ENCODE assay signal across 14 cellular contexts in the genomic region with DNA sequence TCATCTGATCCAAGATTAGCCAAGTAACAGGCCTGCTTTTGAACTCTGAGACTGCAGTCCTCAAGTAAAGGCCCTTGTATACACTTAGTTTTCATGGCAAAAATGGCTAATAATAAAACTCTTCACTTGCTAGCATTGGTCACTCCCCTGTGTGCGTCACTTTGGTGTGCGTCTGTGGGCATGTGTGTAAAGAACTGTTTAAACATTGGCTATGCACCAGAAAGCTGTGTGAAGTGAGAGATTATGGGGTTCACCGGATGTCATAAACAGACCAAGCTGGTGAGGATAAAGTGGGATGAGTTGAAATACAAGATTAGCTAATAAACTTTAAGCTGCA.
DNase-seq lines count a peak whose midpoint lies in the region; ATAC-seq and TF ChIP-seq lines count a peak whose summit lies in the region.
"Had no signal": no experiment of that assay in that cellular context is flagged by ENCODE, and none has a peak within 500 bp of the region (broad histone marks: within the 10 kb centered on the region; RNA-seq: fewer than 3 reads in every experiment).

No MANE protein-coding gene starts in this region.

- no peak for TF ChIP-seq POLR2A in heart left ventricle (IDR thresholded peaks at IDR 0.05)
- TF ChIP-seq POLR2A in upper lobe of left lung (IDR thresholded peaks at IDR 0.05), result no peak

- intact Hi-C loops in heart left ventricle (cut with DNase I) (loop anchor here in 4 of 10 donors (5.0 to 10.0 kb wide), 4 partner anchors 43 to 325 kb away; no protein-coding TSS in a partner anchor), cardiac septum (cut with DNase I) (loop anchor here (2.0 to 10.0 kb wide), 2 partner anchors 43 to 225 kb away; no protein-coding TSS in a partner anchor)

- peak overlapping the region in 11 of 12 donors; percentile 32 to 85 (median 73) for H3K27ac ChIP-seq in heart left ventricle
- peak overlapping the region; percentile 33 for H3K27ac ChIP-seq in muscle layer of colon (ENCODE audit: low read depth, low read length)
- peak overlapping the region; percentile 21 to 63 (median 59) for H3K27ac ChIP-seq in upper lobe of left lung
- H3K27ac ChIP-seq: SJSA1 had no signal

- H3K36me3 ChIP-seq in heart left ventricle, result no peaks in the 10 kb centered on the region
- no peaks in the 10 kb centered on the region for H3K36me3 ChIP-seq in muscle layer of colon (ENCODE audit: insufficient read depth, low read length)
- no peaks in the 10 kb centered on the region for H3K36me3 ChIP-seq in upper lobe of left lung
- H3K36me3 ChIP-seq: SJSA1 had no signal

- DNase-seq in heart left ventricle (no peak), cardiac septum (ENCODE audit: low spot score) (no peak), astrocyte of the spinal cord (ENCODE audit: low read depth, low spot score) (peak; percentile 8), upper lobe of left lung (no peak), kidney glomerular epithelial cell (lab: John Stamatoyannopoulos, UW) (no peak), D341Med (ENCODE audit: low spot score) (no peak), T-helper 9 cell (no peak)
- DNase-seq: activated naive CD4-positive, alpha-beta T cell; naive thymus-derived CD4-positive, alpha-beta T cell; NCI-H146 had no signal

- in situ Hi-C loops in astrocyte of the spinal cord (cut with HindIII; ENCODE audit: low sequenced_read_pairs), result no loop called here

- TF ChIP-seq EP300 in upper lobe of left lung (IDR thresholded peaks at IDR 0.05), result no peak

- H3K4me3 ChIP-seq in heart left ventricle (peak overlapping the region in 1 of 12 donors; percentile 8), astrocyte of the spinal cord (ENCODE audit: low read depth, low read length) (no peak overlapping the region), muscle layer of colon (ENCODE audit: low read depth in 1 of 2, low read length in 2 of 2) (no peak overlapping the region), upper lobe of left lung (peak overlapping the region in 1 of 4 donors; percentile 31)
- H3K4me3 ChIP-seq: SJSA1 had no signal

- TF ChIP-seq CTCF in heart left ventricle (IDR thresholded peaks at IDR 0.05) (no peak), astrocyte of the spinal cord (IDR thresholded peaks at IDR 0.05; ENCODE audit: low read depth, low read length) (no peak), upper lobe of left lung (IDR thresholded peaks at IDR 0.05) (no peak)

- H3K27me3 ChIP-seq in heart left ventricle (no peaks in the 10 kb centered on the region), muscle layer of colon (ENCODE audit: control insufficient read depth in 1 of 2, insufficient read depth in 2 of 2, low read length in 2 of 2) (no peaks in the 10 kb centered on the region), upper lobe of left lung (no peaks in the 10 kb centered on the region)
- H3K27me3 ChIP-seq: SJSA1 had no signal

- H3K4me1 ChIP-seq in heart left ventricle (peaks cover 0 to 44% (median 17%) of the 10 kb centered on the region in 12 donors), muscle layer of colon (ENCODE audit: insufficient read depth, low read length) (peaks cover 27% of the 10 kb centered on the region), upper lobe of left lung (peaks cover 6 to 35% (median 19%) of the 10 kb centered on the region in 4 donors)
- H3K4me1 ChIP-seq: SJSA1 had no signal

- no peak overlapping the region for H3K9ac ChIP-seq in muscle layer of colon (ENCODE audit: low read length)

- ATAC-seq in heart left ventricle (peak in 1 of 4 donors; percentile 2), upper lobe of left lung (ENCODE audit: low FRiP score in 2 of 2) (peak; percentile 32)
- ATAC-seq: naive thymus-derived CD4-positive, alpha-beta T cell; stimulated activated memory B cell treated with anti-CD40 and anti-IgM and Interleukin-4, amounts not matched to agents 10 μg/mL and 1 μg/mL and 100 μg/mL, for 72 hours had no signal

- H3K9me3 ChIP-seq in heart left ventricle, result no peaks in the 10 kb centered on the region
- H3K9me3 ChIP-seq in muscle layer of colon (ENCODE audit: low read length), result no peaks in the 10 kb centered on the region
- no peaks in the 10 kb centered on the region for H3K9me3 ChIP-seq in upper lobe of left lung
- H3K9me3 ChIP-seq: Caco-2, SJSA1 had no signal

- whole genome bisulfite sequencing in heart left ventricle, 4 donors, result 40 to 49% (median 45%) methylated on average over 3 of the region's 3 CpGs
- WGBS in upper lobe of left lung, 2 donors, result 44 to 50% methylated on average over 3 of the region's 3 CpGs
